In genomic region chr19:38335949-38336637, GRCh38 we compare ENCODE assay signal across 1 cellular context.
TF ChIP-seq lines count a peak whose summit lies in the region.

No MANE protein-coding gene starts in this region.

TF ChIP-seq in neural cell, 6 proteins besides CTCF, POLR2A, EP300 and RAD21 (continued from another document):
- TF ChIP-seq REST (IDR thresholded peaks at IDR 0.05; ENCODE audit: borderline replicate concordance) (no peak), MXI1 (conservative IDR thresholded peaks at IDR 0.05; ENCODE audit: poor library complexity, severe bottlenecking) (peak; percentile 27), POLR2AphosphoS5 (IDR thresholded peaks at IDR 0.05) (peak; percentile 92)
TF ChIP-seq in neural cell: peak in this region for 3.
